In genomic region chr3:193742628-193743027, GRCh38 we compare ENCODE assay signal across 11 cellular contexts.
A peak's percentile ranks its signal among the peaks of the same experiment; 100 is the strongest.
DNase-seq lines count a peak whose midpoint lies in the region; ATAC-seq and TF ChIP-seq lines count a peak whose summit lies in the region.
"Had no signal": no experiment of that assay in that cellular context is flagged by ENCODE, and none has a peak within 500 bp of the region (broad histone marks: within the 10 kb centered on the region; RNA-seq: fewer than 3 reads in every experiment).

No MANE protein-coding gene starts in this region.

- peak in 2 of 3 donors; percentile 29 to 59 for ATAC-seq in natural killer cell
- no peak for ATAC-seq in natural killer cell treated with Interleukin-12 subunit alpha and Interleukin-12 subunit beta and Interleukin-15 and Interleukin-18, amount 100 ng/mL, for 72 hours
- peak; percentile 57 for ATAC-seq in GM21717 (IDR thresholded peaks at IDR 0.05; ENCODE audit: unreplicated experiment)

- H3K9me3 Mint-ChIP-seq in natural killer cell: no peaks in the 10 kb centered on the region
- H3K9me3 Mint-ChIP-seq in natural killer cell treated with Interleukin-12 subunit alpha and Interleukin-12 subunit beta and Interleukin-15 and Interleukin-18, amount 100 ng/mL, for 72 hours: no peaks in the 10 kb centered on the region
- H3K9me3 Mint-ChIP-seq in IgD-negative memory B cell: no peaks in the 10 kb centered on the region
- H3K9me3 Mint-ChIP-seq in chondrocyte (ENCODE audit: low read depth): no peaks in the 10 kb centered on the region
- H3K9me3 Mint-ChIP-seq: neural progenitor cell had no signal

- H3K4me3 Mint-ChIP-seq in natural killer cell (no peak overlapping the region), IgD-negative memory B cell (peak overlapping the region in 3 of 4 donors; percentile 6 to 79 (median 27)), chondrocyte (ENCODE audit: unreplicated experiment) (no peak overlapping the region)
- no peak overlapping the region for H3K4me3 Mint-ChIP-seq in natural killer cell treated with Interleukin-12 subunit alpha and Interleukin-12 subunit beta and Interleukin-15 and Interleukin-18, amount 100 ng/mL, for 72 hours
- H3K4me3 Mint-ChIP-seq: neural progenitor cell had no signal

- no peaks in the 10 kb centered on the region for H3K4me1 Mint-ChIP-seq in natural killer cell
- H3K4me1 Mint-ChIP-seq in natural killer cell treated with Interleukin-12 subunit alpha and Interleukin-12 subunit beta and Interleukin-15 and Interleukin-18, amount 100 ng/mL, for 72 hours (ENCODE audit: low read depth in 2 of 2): peaks cover 0 to 8% of the 10 kb centered on the region in 2 donors
- peaks cover 14 to 21% (median 19%) of the 10 kb centered on the region in 3 donors for H3K4me1 Mint-ChIP-seq in IgD-negative memory B cell
- H3K4me1 Mint-ChIP-seq in chondrocyte (ENCODE audit: low read depth): no peaks in the 10 kb centered on the region

- intact Hi-C loops in natural killer cell (cut with micrococcal nuclease): no loop called here

- H3K36me3 Mint-ChIP-seq in natural killer cell (no peaks in the 10 kb centered on the region), IgD-negative memory B cell (peaks cover 1% of the 10 kb centered on the region), chondrocyte (ENCODE audit: low read depth) (peaks cover 2% of the 10 kb centered on the region)
- H3K36me3 Mint-ChIP-seq in natural killer cell treated with Interleukin-12 subunit alpha and Interleukin-12 subunit beta and Interleukin-15 and Interleukin-18, amount 100 ng/mL, for 72 hours: no peaks in the 10 kb centered on the region
- H3K36me3 Mint-ChIP-seq: neural progenitor cell had no signal

- H3K27me3 Mint-ChIP-seq in natural killer cell (ENCODE audit: low read depth in 2 of 2) (peaks cover 10 to 13% of the 10 kb centered on the region in 2 donors), IgD-negative memory B cell (peaks cover 2% of the 10 kb centered on the region), chondrocyte (ENCODE audit: low read depth) (peaks cover 31% of the 10 kb centered on the region)
- peaks cover 16 to 26% of the 10 kb centered on the region in 2 donors for H3K27me3 Mint-ChIP-seq in natural killer cell treated with Interleukin-12 subunit alpha and Interleukin-12 subunit beta and Interleukin-15 and Interleukin-18, amount 100 ng/mL, for 72 hours

- DNase-seq in natural killer cell: no peak
- DNase-seq in natural killer cell treated with Interleukin-12 subunit alpha and Interleukin-12 subunit beta and Interleukin-15 and Interleukin-18, amount 100 ng/mL, for 72 hours (ENCODE audit: low spot score): no peak
- DNase-seq in kidney glomerular epithelial cell (lab: John Stamatoyannopoulos, UW): no peak
- DNase-seq in chondrocyte (ENCODE audit: low spot score): no peak
- no peak for DNase-seq in islet precursor cell
- DNase-seq in anterior cingulate cortex (lab: John Stamatoyannopoulos, UW): no peak
- DNase-seq: activated CD8-positive, alpha-beta memory T cell treated with anti-CD3 and anti-CD28 coated beads, Interleukin-2, amount 50 U/mL, for 48 hours; stimulated activated CD8-positive, alpha-beta memory T cell treated with anti-CD3 and anti-CD28 coated beads, Interleukin-4, amount 100 ng/mL, for 48 hours had no signal

- TF ChIP-seq CTCF in natural killer cell (IDR thresholded peaks at IDR 0.05) (no peak), chondrocyte (IDR thresholded peaks at IDR 0.05) (no peak)

- H3K27ac Mint-ChIP-seq in natural killer cell (no peak overlapping the region), IgD-negative memory B cell (peak overlapping the region; percentile 80 to 91 (median 84)), chondrocyte (ENCODE audit: unreplicated experiment) (no peak overlapping the region)
- H3K27ac Mint-ChIP-seq in natural killer cell treated with Interleukin-12 subunit alpha and Interleukin-12 subunit beta and Interleukin-15 and Interleukin-18, amount 100 ng/mL, for 72 hours: no peak overlapping the region
- H3K27ac Mint-ChIP-seq: neural progenitor cell had no signal

Comparison
In these comparisons a context has a peak if more than half of its experiments do, and no peak if none do; other contexts are left out.
1. ATAC-seq: peak in natural killer cell (2 of 3) and GM21717 (single experiment); none in natural killer cell treated with Interleukin-12 subunit alpha and Interleukin-12 subunit beta and Interleukin-15 and Interleukin-18, amount 100 ng/mL, for 72 hours (0 of 2).
2. H3K27ac Mint-ChIP-seq: peak in IgD-negative memory B cell (3 of 3); none in natural killer cell (0 of 2), natural killer cell treated with Interleukin-12 subunit alpha and Interleukin-12 subunit beta and Interleukin-15 and Interleukin-18, amount 100 ng/mL, for 72 hours (0 of 2) and chondrocyte (single experiment).
3. H3K4me3 Mint-ChIP-seq: peak in IgD-negative memory B cell (3 of 4); none in natural killer cell (single experiment), natural killer cell treated with Interleukin-12 subunit alpha and Interleukin-12 subunit beta and Interleukin-15 and Interleukin-18, amount 100 ng/mL, for 72 hours (single experiment) and chondrocyte (single experiment).